Comparison of ENCODE assay signal across 1 cellular context in the genomic region with DNA sequence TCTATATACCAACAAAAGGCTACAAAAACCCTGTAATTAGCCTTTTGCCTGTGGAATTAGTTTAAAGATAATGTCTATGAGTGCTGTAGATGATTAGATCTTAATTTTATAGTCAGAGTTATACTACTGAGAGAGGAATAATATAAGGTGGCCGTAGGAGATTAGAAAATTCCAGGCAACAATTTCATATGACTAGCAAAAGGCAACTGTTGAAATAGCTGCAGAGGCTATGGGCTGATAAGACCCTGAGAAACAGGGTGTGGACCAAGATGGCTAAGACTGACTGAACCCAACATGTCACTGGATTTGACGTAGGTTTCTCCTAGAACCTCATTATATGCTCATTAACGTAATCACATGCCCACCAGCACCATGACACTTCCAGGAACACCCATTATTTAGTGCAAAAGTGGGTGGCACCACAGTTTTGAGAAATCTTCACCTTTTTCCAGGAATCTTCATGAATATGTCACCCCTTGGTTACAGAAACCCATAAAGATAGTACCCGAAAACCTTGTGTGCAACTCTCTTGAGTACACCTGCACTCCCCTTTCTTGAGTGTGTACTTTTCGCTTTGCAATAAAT.
A peak's percentile ranks its signal among the peaks of the same experiment; 100 is the strongest.
TF ChIP-seq lines count a peak whose summit lies in the region.

No MANE protein-coding gene starts in this region.

TF ChIP-seq in K562, 482 proteins besides CTCF, POLR2A, EP300 and RAD21 (continued from another document and continues in another):
- TF ChIP-seq, protein P1, sequence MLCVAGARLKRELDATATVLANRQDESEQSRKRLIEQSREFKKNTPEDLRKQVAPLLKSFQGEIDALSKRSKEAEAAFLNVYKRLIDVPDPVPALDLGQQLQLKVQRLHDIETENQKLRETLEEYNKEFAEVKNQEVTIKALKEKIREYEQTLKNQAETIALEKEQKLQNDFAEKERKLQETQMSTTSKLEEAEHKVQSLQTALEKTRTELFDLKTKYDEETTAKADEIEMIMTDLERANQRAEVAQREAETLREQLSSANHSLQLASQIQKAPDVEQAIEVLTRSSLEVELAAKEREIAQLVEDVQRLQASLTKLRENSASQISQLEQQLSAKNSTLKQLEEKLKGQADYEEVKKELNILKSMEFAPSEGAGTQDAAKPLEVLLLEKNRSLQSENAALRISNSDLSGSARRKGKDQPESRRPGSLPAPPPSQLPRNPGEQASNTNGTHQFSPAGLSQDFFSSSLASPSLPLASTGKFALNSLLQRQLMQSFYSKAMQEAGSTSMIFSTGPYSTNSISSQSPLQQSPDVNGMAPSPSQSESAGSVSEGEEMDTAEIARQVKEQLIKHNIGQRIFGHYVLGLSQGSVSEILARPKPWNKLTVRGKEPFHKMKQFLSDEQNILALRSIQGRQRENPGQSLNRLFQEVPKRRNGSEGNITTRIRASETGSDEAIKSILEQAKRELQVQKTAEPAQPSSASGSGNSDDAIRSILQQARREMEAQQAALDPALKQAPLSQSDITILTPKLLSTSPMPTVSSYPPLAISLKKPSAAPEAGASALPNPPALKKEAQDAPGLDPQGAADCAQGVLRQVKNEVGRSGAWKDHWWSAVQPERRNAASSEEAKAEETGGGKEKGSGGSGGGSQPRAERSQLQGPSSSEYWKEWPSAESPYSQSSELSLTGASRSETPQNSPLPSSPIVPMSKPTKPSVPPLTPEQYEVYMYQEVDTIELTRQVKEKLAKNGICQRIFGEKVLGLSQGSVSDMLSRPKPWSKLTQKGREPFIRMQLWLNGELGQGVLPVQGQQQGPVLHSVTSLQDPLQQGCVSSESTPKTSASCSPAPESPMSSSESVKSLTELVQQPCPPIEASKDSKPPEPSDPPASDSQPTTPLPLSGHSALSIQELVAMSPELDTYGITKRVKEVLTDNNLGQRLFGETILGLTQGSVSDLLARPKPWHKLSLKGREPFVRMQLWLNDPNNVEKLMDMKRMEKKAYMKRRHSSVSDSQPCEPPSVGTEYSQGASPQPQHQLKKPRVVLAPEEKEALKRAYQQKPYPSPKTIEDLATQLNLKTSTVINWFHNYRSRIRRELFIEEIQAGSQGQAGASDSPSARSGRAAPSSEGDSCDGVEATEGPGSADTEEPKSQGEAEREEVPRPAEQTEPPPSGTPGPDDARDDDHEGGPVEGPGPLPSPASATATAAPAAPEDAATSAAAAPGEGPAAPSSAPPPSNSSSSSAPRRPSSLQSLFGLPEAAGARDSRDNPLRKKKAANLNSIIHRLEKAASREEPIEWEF (CRISPR knock-in tag; IDR thresholded peaks at IDR 0.05): peak; percentile 51; the same call in 1 of the 2 replicates
- TF ChIP-seq, protein P2, sequence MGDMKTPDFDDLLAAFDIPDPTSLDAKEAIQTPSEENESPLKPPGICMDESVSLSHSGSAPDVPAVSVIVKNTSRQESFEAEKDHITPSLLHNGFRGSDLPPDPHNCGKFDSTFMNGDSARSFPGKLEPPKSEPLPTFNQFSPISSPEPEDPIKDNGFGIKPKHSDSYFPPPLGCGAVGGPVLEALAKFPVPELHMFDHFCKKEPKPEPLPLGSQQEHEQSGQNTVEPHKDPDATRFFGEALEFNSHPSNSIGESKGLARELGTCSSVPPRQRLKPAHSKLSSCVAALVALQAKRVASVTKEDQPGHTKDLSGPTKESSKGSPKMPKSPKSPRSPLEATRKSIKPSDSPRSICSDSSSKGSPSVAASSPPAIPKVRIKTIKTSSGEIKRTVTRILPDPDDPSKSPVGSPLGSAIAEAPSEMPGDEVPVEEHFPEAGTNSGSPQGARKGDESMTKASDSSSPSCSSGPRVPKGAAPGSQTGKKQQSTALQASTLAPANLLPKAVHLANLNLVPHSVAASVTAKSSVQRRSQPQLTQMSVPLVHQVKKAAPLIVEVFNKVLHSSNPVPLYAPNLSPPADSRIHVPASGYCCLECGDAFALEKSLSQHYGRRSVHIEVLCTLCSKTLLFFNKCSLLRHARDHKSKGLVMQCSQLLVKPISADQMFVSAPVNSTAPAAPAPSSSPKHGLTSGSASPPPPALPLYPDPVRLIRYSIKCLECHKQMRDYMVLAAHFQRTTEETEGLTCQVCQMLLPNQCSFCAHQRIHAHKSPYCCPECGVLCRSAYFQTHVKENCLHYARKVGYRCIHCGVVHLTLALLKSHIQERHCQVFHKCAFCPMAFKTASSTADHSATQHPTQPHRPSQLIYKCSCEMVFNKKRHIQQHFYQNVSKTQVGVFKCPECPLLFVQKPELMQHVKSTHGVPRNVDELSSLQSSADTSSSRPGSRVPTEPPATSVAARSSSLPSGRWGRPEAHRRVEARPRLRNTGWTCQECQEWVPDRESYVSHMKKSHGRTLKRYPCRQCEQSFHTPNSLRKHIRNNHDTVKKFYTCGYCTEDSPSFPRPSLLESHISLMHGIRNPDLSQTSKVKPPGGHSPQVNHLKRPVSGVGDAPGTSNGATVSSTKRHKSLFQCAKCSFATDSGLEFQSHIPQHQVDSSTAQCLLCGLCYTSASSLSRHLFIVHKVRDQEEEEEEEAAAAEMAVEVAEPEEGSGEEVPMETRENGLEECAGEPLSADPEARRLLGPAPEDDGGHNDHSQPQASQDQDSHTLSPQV (IDR thresholded peaks at IDR 0.05): peak; percentile 60; the same call in 1 of the 2 replicates
- TF ChIP-seq, protein P3, sequence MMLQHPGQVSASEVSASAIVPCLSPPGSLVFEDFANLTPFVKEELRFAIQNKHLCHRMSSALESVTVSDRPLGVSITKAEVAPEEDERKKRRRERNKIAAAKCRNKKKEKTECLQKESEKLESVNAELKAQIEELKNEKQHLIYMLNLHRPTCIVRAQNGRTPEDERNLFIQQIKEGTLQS (IDR thresholded peaks at IDR 0.05): peak; percentile 70; the same call in 1 of the 2 replicates
- TF ChIP-seq, protein P3 (CRISPR knock-in tag; conservative IDR thresholded peaks at IDR 0.05): no peak
- TF ChIP-seq, protein P4, sequence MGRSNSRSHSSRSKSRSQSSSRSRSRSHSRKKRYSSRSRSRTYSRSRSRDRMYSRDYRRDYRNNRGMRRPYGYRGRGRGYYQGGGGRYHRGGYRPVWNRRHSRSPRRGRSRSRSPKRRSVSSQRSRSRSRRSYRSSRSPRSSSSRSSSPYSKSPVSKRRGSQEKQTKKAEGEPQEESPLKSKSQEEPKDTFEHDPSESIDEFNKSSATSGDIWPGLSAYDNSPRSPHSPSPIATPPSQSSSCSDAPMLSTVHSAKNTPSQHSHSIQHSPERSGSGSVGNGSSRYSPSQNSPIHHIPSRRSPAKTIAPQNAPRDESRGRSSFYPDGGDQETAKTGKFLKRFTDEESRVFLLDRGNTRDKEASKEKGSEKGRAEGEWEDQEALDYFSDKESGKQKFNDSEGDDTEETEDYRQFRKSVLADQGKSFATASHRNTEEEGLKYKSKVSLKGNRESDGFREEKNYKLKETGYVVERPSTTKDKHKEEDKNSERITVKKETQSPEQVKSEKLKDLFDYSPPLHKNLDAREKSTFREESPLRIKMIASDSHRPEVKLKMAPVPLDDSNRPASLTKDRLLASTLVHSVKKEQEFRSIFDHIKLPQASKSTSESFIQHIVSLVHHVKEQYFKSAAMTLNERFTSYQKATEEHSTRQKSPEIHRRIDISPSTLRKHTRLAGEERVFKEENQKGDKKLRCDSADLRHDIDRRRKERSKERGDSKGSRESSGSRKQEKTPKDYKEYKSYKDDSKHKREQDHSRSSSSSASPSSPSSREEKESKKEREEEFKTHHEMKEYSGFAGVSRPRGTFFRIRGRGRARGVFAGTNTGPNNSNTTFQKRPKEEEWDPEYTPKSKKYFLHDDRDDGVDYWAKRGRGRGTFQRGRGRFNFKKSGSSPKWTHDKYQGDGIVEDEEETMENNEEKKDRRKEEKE (IDR thresholded peaks at IDR 0.05; ENCODE audit: borderline replicate concordance in 1 of 2, control insufficient read depth in 1 of 2, low read depth in 2 of 2, low read length in 1 of 2): peak in 1 of 2 experiments; percentile 30; a peak in 1 of 4 replicates
- peak; percentile 87 for TF ChIP-seq CEBPB (tag; IDR thresholded peaks at IDR 0.05)
- TF ChIP-seq CBX3 (IDR thresholded peaks at IDR 0.05; ENCODE audit: borderline replicate concordance in 1 of 2, low read length in 2 of 2): peak in 1 of 2 experiments; percentile 52; a peak in 1 of 3 replicates
- peak; percentile 75 for TF ChIP-seq HDAC3 (IDR thresholded peaks at IDR 0.05; ENCODE audit: borderline replicate concordance, partially characterized antibody)
- TF ChIP-seq, protein P5, sequence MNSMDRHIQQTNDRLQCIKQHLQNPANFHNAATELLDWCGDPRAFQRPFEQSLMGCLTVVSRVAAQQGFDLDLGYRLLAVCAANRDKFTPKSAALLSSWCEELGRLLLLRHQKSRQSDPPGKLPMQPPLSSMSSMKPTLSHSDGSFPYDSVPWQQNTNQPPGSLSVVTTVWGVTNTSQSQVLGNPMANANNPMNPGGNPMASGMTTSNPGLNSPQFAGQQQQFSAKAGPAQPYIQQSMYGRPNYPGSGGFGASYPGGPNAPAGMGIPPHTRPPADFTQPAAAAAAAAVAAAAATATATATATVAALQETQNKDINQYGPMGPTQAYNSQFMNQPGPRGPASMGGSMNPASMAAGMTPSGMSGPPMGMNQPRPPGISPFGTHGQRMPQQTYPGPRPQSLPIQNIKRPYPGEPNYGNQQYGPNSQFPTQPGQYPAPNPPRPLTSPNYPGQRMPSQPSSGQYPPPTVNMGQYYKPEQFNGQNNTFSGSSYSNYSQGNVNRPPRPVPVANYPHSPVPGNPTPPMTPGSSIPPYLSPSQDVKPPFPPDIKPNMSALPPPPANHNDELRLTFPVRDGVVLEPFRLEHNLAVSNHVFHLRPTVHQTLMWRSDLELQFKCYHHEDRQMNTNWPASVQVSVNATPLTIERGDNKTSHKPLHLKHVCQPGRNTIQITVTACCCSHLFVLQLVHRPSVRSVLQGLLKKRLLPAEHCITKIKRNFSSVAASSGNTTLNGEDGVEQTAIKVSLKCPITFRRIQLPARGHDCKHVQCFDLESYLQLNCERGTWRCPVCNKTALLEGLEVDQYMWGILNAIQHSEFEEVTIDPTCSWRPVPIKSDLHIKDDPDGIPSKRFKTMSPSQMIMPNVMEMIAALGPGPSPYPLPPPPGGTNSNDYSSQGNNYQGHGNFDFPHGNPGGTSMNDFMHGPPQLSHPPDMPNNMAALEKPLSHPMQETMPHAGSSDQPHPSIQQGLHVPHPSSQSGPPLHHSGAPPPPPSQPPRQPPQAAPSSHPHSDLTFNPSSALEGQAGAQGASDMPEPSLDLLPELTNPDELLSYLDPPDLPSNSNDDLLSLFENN (IDR thresholded peaks at IDR 0.05; ENCODE audit: low read depth in 2 of 2, low read length in 2 of 2): 0 out of 4 replicates have a peak, but pooled peaks of 1 of the 2 experiments have one; percentile 56
- no peak for TF ChIP-seq NR4A1 (CRISPR knock-in tag; IDR thresholded peaks at IDR 0.05)
- peak; percentile 37; the same call in 1 of the 2 replicates for TF ChIP-seq NR4A1 (tag; IDR thresholded peaks at IDR 0.05)
- no peak for TF ChIP-seq NR3C1 (CRISPR knock-in tag; IDR thresholded peaks at IDR 0.05)
- peak; percentile 75 for TF ChIP-seq KLF1 (tag; IDR thresholded peaks at IDR 0.05)
- TF ChIP-seq ATF7 (IDR thresholded peaks at IDR 0.05): peak; percentile 93
- no peak for TF ChIP-seq ZNF76 (CRISPR knock-in tag; IDR thresholded peaks at IDR 0.05; ENCODE audit: borderline replicate concordance)
- TF ChIP-seq BACH1 (tag; IDR thresholded peaks at IDR 0.05): peak; percentile 42; the same call in 1 of the 2 replicates
- peak; percentile 57; the same call in 1 of the 2 replicates for TF ChIP-seq JUND (IDR thresholded peaks at IDR 0.05; ENCODE audit: borderline replicate concordance, low read depth, low read length)
- peak; percentile 76; the same call in 2 of the 3 replicates for TF ChIP-seq JUND (tag; IDR thresholded peaks at IDR 0.05; ENCODE audit: borderline replicate concordance, low read depth, low read length)
- no peak for TF ChIP-seq SAFB2 (IDR thresholded peaks at IDR 0.05; ENCODE audit: borderline replicate concordance, low read depth, low read length, severe bottlenecking)
- TF ChIP-seq HDAC2 (IDR thresholded peaks at IDR 0.05): peak; percentile 87
- peak; percentile 77 to 88 for TF ChIP-seq TRIM24 (IDR thresholded peaks at IDR 0.05)
- peak; percentile 86 for TF ChIP-seq ZNF766 (CRISPR knock-in tag; conservative IDR thresholded peaks at IDR 0.05)
- TF ChIP-seq ZNF444 (CRISPR knock-in tag; IDR thresholded peaks at IDR 0.05): peak; percentile 65; the same call in 1 of the 2 replicates
- TF ChIP-seq, protein P6, sequence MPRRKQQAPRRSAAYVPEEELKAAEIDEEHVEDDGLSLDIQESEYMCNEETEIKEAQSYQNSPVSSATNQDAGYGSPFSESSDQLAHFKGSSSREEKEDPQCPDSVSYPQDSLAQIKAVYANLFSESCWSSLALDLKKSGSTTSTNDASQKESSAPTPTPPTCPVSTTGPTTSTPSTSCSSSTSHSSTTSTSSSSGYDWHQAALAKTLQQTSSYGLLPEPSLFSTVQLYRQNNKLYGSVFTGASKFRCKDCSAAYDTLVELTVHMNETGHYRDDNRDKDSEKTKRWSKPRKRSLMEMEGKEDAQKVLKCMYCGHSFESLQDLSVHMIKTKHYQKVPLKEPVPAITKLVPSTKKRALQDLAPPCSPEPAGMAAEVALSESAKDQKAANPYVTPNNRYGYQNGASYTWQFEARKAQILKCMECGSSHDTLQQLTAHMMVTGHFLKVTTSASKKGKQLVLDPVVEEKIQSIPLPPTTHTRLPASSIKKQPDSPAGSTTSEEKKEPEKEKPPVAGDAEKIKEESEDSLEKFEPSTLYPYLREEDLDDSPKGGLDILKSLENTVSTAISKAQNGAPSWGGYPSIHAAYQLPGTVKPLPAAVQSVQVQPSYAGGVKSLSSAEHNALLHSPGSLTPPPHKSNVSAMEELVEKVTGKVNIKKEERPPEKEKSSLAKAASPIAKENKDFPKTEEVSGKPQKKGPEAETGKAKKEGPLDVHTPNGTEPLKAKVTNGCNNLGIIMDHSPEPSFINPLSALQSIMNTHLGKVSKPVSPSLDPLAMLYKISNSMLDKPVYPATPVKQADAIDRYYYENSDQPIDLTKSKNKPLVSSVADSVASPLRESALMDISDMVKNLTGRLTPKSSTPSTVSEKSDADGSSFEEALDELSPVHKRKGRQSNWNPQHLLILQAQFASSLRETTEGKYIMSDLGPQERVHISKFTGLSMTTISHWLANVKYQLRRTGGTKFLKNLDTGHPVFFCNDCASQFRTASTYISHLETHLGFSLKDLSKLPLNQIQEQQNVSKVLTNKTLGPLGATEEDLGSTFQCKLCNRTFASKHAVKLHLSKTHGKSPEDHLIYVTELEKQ (CRISPR knock-in tag; IDR thresholded peaks at IDR 0.05): no peak
- no peak for TF ChIP-seq DIDO1 (tag; IDR thresholded peaks at IDR 0.05; ENCODE audit: low read depth)
- TF ChIP-seq, protein P7, sequence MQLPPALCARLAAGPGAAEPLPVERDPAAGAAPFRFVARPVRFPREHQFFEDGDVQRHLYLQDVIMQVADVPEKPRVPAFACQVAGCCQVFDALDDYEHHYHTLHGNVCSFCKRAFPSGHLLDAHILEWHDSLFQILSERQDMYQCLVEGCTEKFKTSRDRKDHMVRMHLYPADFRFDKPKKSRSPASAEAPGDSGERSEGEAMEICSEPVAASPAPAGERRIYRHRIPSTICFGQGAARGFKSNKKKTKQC (CRISPR knock-in tag; IDR thresholded peaks at IDR 0.05): no peak
- peak; percentile 76 for TF ChIP-seq NFIC (IDR thresholded peaks at IDR 0.05)
- peak; percentile 90 for TF ChIP-seq MTA3 (IDR thresholded peaks at IDR 0.05; ENCODE audit: borderline replicate concordance)
- TF ChIP-seq ZNF644 (tag; IDR thresholded peaks at IDR 0.05; ENCODE audit: low read depth): peak; percentile 50; the same call in 1 of the 2 replicates
- no peak for TF ChIP-seq MIER1 (IDR thresholded peaks at IDR 0.05; ENCODE audit: low read depth)
